ENCODE assay signal across 8 cellular contexts in genomic region chr19:51594774-51595109, GRCh38. TPM values are rescaled to one million over a fixed set of nuclear protein-coding genes. Genes with fewer than 3 reads are reported as not detected.
A peak's percentile ranks its signal among the peaks of the same experiment; 100 is the strongest.
DNase-seq lines count a peak whose midpoint lies in the region; ATAC-seq and TF ChIP-seq lines count a peak whose summit lies in the region.

No MANE protein-coding gene starts in this region.

- H3K4me1 ChIP-seq in A673 (ENCODE audit: insufficient read depth, low read length, poor library complexity, severe bottlenecking) (no peaks in the 10 kb centered on the region), lung (ENCODE audit: control insufficient read depth in 2 of 2, insufficient read depth in 2 of 2, low read length in 2 of 2) (peaks cover 0 to 12% of the 10 kb centered on the region in 2 donors), aorta (ENCODE audit: control insufficient read depth in 1 of 2, insufficient read depth in 2 of 2, low read length in 2 of 2) (peaks cover 0 to 4% of the 10 kb centered on the region in 2 donors)

- ATAC-seq in HG02938 (IDR thresholded peaks at IDR 0.05; ENCODE audit: unreplicated experiment) (peak; percentile 5), lung (ENCODE audit: insufficient read depth, low FRiP score) (no peak), aorta (ENCODE audit: low FRiP score) (peak; percentile 30), HG02870 (IDR thresholded peaks at IDR 0.05; ENCODE audit: unreplicated experiment) (no peak), GM18520 (IDR thresholded peaks at IDR 0.05; ENCODE audit: unreplicated experiment) (no peak), GM18511 (IDR thresholded peaks at IDR 0.05; ENCODE audit: unreplicated experiment) (no peak)

- WGBS in lung, 2 donors = 23 to 29% methylated on average over 6 of the region's 6 CpGs
- WGBS in aorta, 2 donors = 20 to 28% methylated on average over 6 of the region's 6 CpGs

- H3K9me3 ChIP-seq in A673 (ENCODE audit: low read depth, low read length, poor library complexity, severe bottlenecking) (no peaks in the 10 kb centered on the region), lung (ENCODE audit: control insufficient read depth in 2 of 2, insufficient read depth in 1 of 2, low read length in 1 of 2) (peaks cover 0 to 5% of the 10 kb centered on the region in 2 donors), aorta (ENCODE audit: control insufficient read depth, low read length) (no peaks in the 10 kb centered on the region)

- POLR2A ChIA-PET in A673 (lab: Charles Lee; ENCODE audit: low non-redundant PET) = no interaction called here

- intact Hi-C loops in A673 (cut with micrococcal nuclease; ENCODE audit: unreplicated experiment) = loop anchor here (2.0 kb wide), 1 partner anchor 24 kb away; the partner anchor contains the start of gene ZNF175
- intact Hi-C loops in aorta (cut with DNase I) = loop anchor here (1.0 to 10.0 kb wide), 3 partner anchors 200 to 487 kb away; partner anchors contain the start of genes CTU1 (in 2 of the 2) and C19orf84 (in 1 of the 2)

- in situ Hi-C loops in brain microvascular endothelial cell (cut with HindIII; ENCODE audit: low pct_ligation_motif_present, low sequenced_read_pairs) = no loop called here

- DNase-seq in A673 (ENCODE audit: low spot score) = no peak
- no peak for DNase-seq in brain microvascular endothelial cell
- no peak for DNase-seq in lung (ENCODE audit: low spot score)
- no peak for DNase-seq in aorta

- no TSS peak for BruUV-seq in A673 (replicated peaks; lab: Mats Ljungman, UMichigan)

- H3K27me3 ChIP-seq in A673 (replicated peaks; ENCODE audit: insufficient read depth, low read depth, low read length, poor library complexity) = no peaks in the 10 kb centered on the region
- no peaks in the 10 kb centered on the region for H3K27me3 ChIP-seq in brain microvascular endothelial cell (replicated peaks)
- H3K27me3 ChIP-seq in lung (ENCODE audit: control insufficient read depth, insufficient read depth) = no peaks in the 10 kb centered on the region
- no peaks in the 10 kb centered on the region for H3K27me3 ChIP-seq in aorta (ENCODE audit: control insufficient read depth in 1 of 2, insufficient read depth in 2 of 2, low read length in 1 of 2)

- H3K27ac ChIP-seq in A673 (ENCODE audit: low read depth, low read length, poor library complexity, severe bottlenecking) = peak overlapping the region; percentile 18
- peak overlapping the region; percentile 24 for H3K27ac ChIP-seq in brain microvascular endothelial cell
- no peak overlapping the region for H3K27ac ChIP-seq in lung (ENCODE audit: low read depth in 1 of 2, low read length in 1 of 2)
- no peak overlapping the region for H3K27ac ChIP-seq in aorta (ENCODE audit: low read depth in 1 of 2, low read length in 2 of 2)

- no peak for TF ChIP-seq CTCF in A673 (conservative IDR thresholded peaks at IDR 0.05; ENCODE audit: low read depth, low read length)
- TF ChIP-seq CTCF in brain microvascular endothelial cell (IDR thresholded peaks at IDR 0.05; ENCODE audit: low read depth, low read length, missing control alignments) = no peak
- no peak for TF ChIP-seq CTCF in lung (IDR thresholded peaks at IDR 0.05; ENCODE audit: control extremely low read depth, extremely low read depth)

- H3K4me3 ChIP-seq in A673 (ENCODE audit: low read depth, low read length, poor library complexity, severe bottlenecking) (peak overlapping the region; percentile 59), brain microvascular endothelial cell (ENCODE audit: low read depth, low read length) (peak overlapping the region; percentile 77), lung (peak overlapping the region; percentile 51), aorta (ENCODE audit: low read length in 2 of 2) (peak overlapping the region; percentile 2 to 35)

- H3K36me3 ChIP-seq in A673 (ENCODE audit: insufficient read depth, low read length, poor library complexity, severe bottlenecking) (no peaks in the 10 kb centered on the region), brain microvascular endothelial cell (replicated peaks) (peaks cover under 1% of the 10 kb centered on the region), lung (ENCODE audit: control insufficient read depth in 2 of 2, insufficient read depth in 2 of 2, low read length in 2 of 2) (no peaks in the 10 kb centered on the region), aorta (ENCODE audit: control insufficient read depth in 1 of 2, insufficient read depth in 2 of 2, low read length in 1 of 2) (no peaks in the 10 kb centered on the region)

- CTCF ChIA-PET in A673 (lab: Charles Lee) = interaction anchor here (0.7 kb wide), 1 partner anchor 14 kb away, joined by 3 read pairs; no protein-coding TSS in a partner anchor

RNA-seq across cellular contexts. Expression of gene ZNF175, which starts 23.7 kb away (rescaled TPM):
- total RNA-seq in A673 (2021) = 10.4 and 15.1 TPM in 2 replicates
- total RNA-seq in lung = 10 to 100 TPM in 1 of 2 donors, 1 to 10 TPM in 1; 8.4 to 11.4 TPM
- 1 to 10 TPM; 2.5 to 3.3 TPM for polyA plus RNA-seq in lung
- 10 to 100 TPM; 15.1 to 16.6 TPM for total RNA-seq in aorta
- 1 to 10 TPM; 1.8 to 3.1 TPM for polyA plus RNA-seq in aorta

RNA-seq across cellular contexts. Expression of gene SIGLEC5, which starts 35.5 kb away (rescaled TPM):
- total RNA-seq in A673 (2021) = not detected in 2 replicates
- total RNA-seq in lung = 1 to 10 TPM; 1.6 to 2.2 TPM
- polyA plus RNA-seq in lung = not detected
- 1 to 10 TPM in 1 of 2 donors, under 1 TPM in 1; 0.58 to 2.0 TPM for total RNA-seq in aorta
- not detected for polyA plus RNA-seq in aorta

RNA-seq across cellular contexts. Expression of gene SIGLEC14, which starts 51.9 kb away (rescaled TPM):
- not detected in 2 replicates for total RNA-seq in A673 (2021)
- total RNA-seq in lung = 10 to 100 TPM in 1 of 2 donors, 1 to 10 TPM in 1; 2.7 to 46.4 TPM
- 100 to 1,000 TPM in 1 of 2 donors, 1 to 10 TPM in 1; 2.9 to 101 TPM for polyA plus RNA-seq in lung
- total RNA-seq in aorta = 1 to 10 TPM; 4.2 to 5.0 TPM
- polyA plus RNA-seq in aorta = under 1 TPM; 0.20 to 0.38 TPM

Comparison
In these comparisons a context has a peak if more than half of its experiments do, and no peak if none do; other contexts are left out.
1. H3K27ac ChIP-seq: peak in A673 (single experiment) and brain microvascular endothelial cell (single experiment); none in lung (0 of 2) and aorta (0 of 2).
2. H3K4me3 ChIP-seq: peak in every context shown above with its lines; median percentile 77 in brain microvascular endothelial cell; 59 in A673; 51 in lung; 18 in aorta.
3. ATAC-seq: peak in HG02938 (single experiment) and aorta (single experiment); none in lung (single experiment), HG02870 (single experiment), GM18520 (single experiment) and GM18511 (single experiment).